25 cellular contexts compared by ENCODE assay signal in genomic region chr6:146767632-146768031, GRCh38.
"Had no signal": no experiment of that assay in that cellular context is flagged by ENCODE, and none has a peak within 500 bp of the region (broad histone marks: within the 10 kb centered on the region; RNA-seq: fewer than 3 reads in every experiment).

No MANE protein-coding gene starts in this region.

- H3K4me3 ChIP-seq: lung, thoracic aorta, upper lobe of right lung had no signal

- H3K9me3 ChIP-seq: thoracic aorta, upper lobe of right lung had no signal

- ATAC-seq: activated naive CD8-positive, alpha-beta T cell treated with anti-CD3 and anti-CD28 coated beads, Interleukin-2, amount 50 U/mL, for 24 hours; foreskin keratinocyte; left cardiac atrium; natural killer cell treated with Interleukin-12 subunit alpha and Interleukin-12 subunit beta and Interleukin-15 and Interleukin-18, amount 100 ng/mL, for 72 hours; stimulated activated naive B cell treated with anti-CD40 and anti-IgM and Interleukin-4, amounts not matched to agents 10 μg/mL and 1 μg/mL and 100 μg/mL, for 72 hours; upper lobe of right lung had no signal

- DNase-seq: activated CD4-positive, alpha-beta T cell treated with anti-CD3 and anti-CD28 coated beads, Interleukin-2, amount 50 U/mL, for 1 hour; activated CD4-positive, CD25-positive, alpha-beta regulatory T cell treated with anti-CD3 and anti-CD28 coated beads, Interleukin-2, amount 50 U/mL, for 72 hours; activated CD8-positive, alpha-beta memory T cell treated with anti-CD3 and anti-CD28 coated beads, Interleukin-2, amount 50 U/mL, for 4 hours; activated effector memory CD4-positive, alpha-beta T cell treated with Interleukin-2 at 50 U/mL for 16 hours; activated naive CD4-positive, alpha-beta T cell treated with anti-CD3 and anti-CD28 coated beads, Interleukin-2, amount 10 ng/mL, durations not matched to agents 7 days and 5 days; activated naive CD8-positive, alpha-beta T cell treated with anti-CD3 and anti-CD28 coated beads, Interleukin-2, amount 50 U/mL, for 24 hours; activated T-cell treated with anti-CD3 and anti-CD28 coated beads, Interleukin-2, amount 50 U/mL, for 48 hours; anterior cingulate cortex; central memory CD4-positive, alpha-beta T cell; endodermal cell; foreskin keratinocyte; hippocampal formation; left cardiac atrium; nucleus accumbens; posterior cingulate gyrus; retina; stimulated activated naive B cell treated with anti-CD40 and anti-IgM and Interleukin-4, amounts not matched to agents 10 μg/mL and 1 μg/mL and 100 μg/mL, for 72 hours; upper lobe of right lung had no signal

- H3K4me1 Mint-ChIP-seq: brain, endodermal cell, mesothelial cell of epicardium had no signal

- H3K9me3 Mint-ChIP-seq: activated naive CD4-positive, alpha-beta T cell treated with anti-CD3 and anti-CD28 coated beads, Interleukin-2, amount 10 ng/mL, durations not matched to agents 7 days and 5 days; activated naive CD8-positive, alpha-beta T cell treated with anti-CD3 and anti-CD28 coated beads, Interleukin-2, amount 50 U/mL, for 24 hours; brain; endodermal cell; mesothelial cell of epicardium; natural killer cell treated with Interleukin-12 subunit alpha and Interleukin-12 subunit beta and Interleukin-15 and Interleukin-18, amount 100 ng/mL, for 72 hours; stimulated activated naive B cell treated with anti-CD40 and anti-IgM and Interleukin-4, amounts not matched to agents 10 μg/mL and 1 μg/mL and 100 μg/mL, for 72 hours; T-helper 2 cell treated with Interferon-gamma antibody and Interleukin-4, amounts not matched to agents 5 μg/mL and 100 μg/mL, for 36 hours had no signal

- H3K27me3 Mint-ChIP-seq: brain; natural killer cell treated with Interleukin-12 subunit alpha and Interleukin-12 subunit beta and Interleukin-15 and Interleukin-18, amount 100 ng/mL, for 72 hours had no signal

- H3K4me1 ChIP-seq: foreskin keratinocyte, upper lobe of right lung had no signal

- H3K36me3 Mint-ChIP-seq: activated naive CD4-positive, alpha-beta T cell treated with anti-CD3 and anti-CD28 coated beads, Interleukin-2, amount 10 ng/mL, durations not matched to agents 7 days and 5 days; brain; mesothelial cell of epicardium; natural killer cell treated with Interleukin-12 subunit alpha and Interleukin-12 subunit beta and Interleukin-15 and Interleukin-18, amount 100 ng/mL, for 72 hours; stimulated activated naive B cell treated with anti-CD40 and anti-IgM and Interleukin-4, amounts not matched to agents 10 μg/mL and 1 μg/mL and 100 μg/mL, for 72 hours had no signal

- H3K36me3 ChIP-seq: thoracic aorta, upper lobe of right lung had no signal

- H3K4me3 Mint-ChIP-seq: activated naive CD4-positive, alpha-beta T cell treated with anti-CD3 and anti-CD28 coated beads, Interleukin-2, amount 10 ng/mL, durations not matched to agents 7 days and 5 days; activated naive CD8-positive, alpha-beta T cell treated with anti-CD3 and anti-CD28 coated beads, Interleukin-2, amount 50 U/mL, for 24 hours; brain; endodermal cell; mesothelial cell of epicardium; natural killer cell treated with Interleukin-12 subunit alpha and Interleukin-12 subunit beta and Interleukin-15 and Interleukin-18, amount 100 ng/mL, for 72 hours; stimulated activated naive B cell treated with anti-CD40 and anti-IgM and Interleukin-4, amounts not matched to agents 10 μg/mL and 1 μg/mL and 100 μg/mL, for 72 hours; T-helper 2 cell treated with Interferon-gamma antibody and Interleukin-4, amounts not matched to agents 5 μg/mL and 100 μg/mL, for 36 hours had no signal

- H3K27ac ChIP-seq: foreskin keratinocyte, thoracic aorta, upper lobe of right lung, VCaP had no signal

- H3K27ac Mint-ChIP-seq: activated naive CD4-positive, alpha-beta T cell treated with anti-CD3 and anti-CD28 coated beads, Interleukin-2, amount 10 ng/mL, durations not matched to agents 7 days and 5 days; activated naive CD8-positive, alpha-beta T cell treated with anti-CD3 and anti-CD28 coated beads, Interleukin-2, amount 50 U/mL, for 24 hours; brain; endodermal cell; mesothelial cell of epicardium; natural killer cell treated with Interleukin-12 subunit alpha and Interleukin-12 subunit beta and Interleukin-15 and Interleukin-18, amount 100 ng/mL, for 72 hours; stimulated activated naive B cell treated with anti-CD40 and anti-IgM and Interleukin-4, amounts not matched to agents 10 μg/mL and 1 μg/mL and 100 μg/mL, for 72 hours; T-helper 2 cell treated with Interferon-gamma antibody and Interleukin-4, amounts not matched to agents 5 μg/mL and 100 μg/mL, for 36 hours had no signal

- H3K27me3 ChIP-seq: foreskin keratinocyte, upper lobe of right lung had no signal
